Comparison of ENCODE assay signal across 8 cellular contexts in the genomic region with DNA sequence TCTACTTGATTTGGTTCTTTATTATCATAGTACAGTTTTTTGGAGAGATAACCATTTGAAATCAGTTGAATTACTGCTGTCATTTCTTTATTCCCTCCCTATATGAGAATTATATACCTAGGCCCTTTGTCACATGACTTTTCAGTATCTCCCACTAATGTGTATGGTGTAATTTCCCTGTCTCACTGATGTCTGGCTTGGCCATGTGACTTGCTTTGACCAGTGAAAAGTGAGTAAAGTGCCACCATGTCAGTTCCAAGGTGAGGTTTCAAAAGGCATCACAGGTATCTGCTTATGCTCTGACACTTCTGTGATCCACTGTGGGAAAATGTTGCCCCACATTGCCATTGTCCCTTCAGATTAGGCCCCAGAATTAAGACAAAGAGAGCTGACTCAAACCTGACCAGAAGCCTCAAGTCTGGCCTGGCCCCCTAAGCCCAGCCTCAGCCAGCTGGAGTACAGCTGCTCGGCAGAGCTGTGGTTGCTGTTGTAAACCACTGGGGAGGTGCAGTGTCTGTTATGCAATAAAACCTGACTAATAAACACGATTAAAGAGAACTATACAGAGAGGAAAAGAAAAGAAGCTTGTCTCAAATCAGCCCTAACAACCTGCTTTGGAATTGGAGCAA. TPM values are rescaled to one million over a fixed set of nuclear protein-coding genes. Genes with fewer than 3 reads are reported as not detected.
DNase-seq lines count a peak whose midpoint lies in the region; ATAC-seq and TF ChIP-seq lines count a peak whose summit lies in the region.

No MANE protein-coding gene starts in this region.

- no peaks in the 10 kb centered on the region for H3K9me3 ChIP-seq in transverse colon

- TF ChIP-seq EP300 in transverse colon (IDR thresholded peaks at IDR 0.05; ENCODE audit: low read depth): no peak

- peaks cover 2% of the 10 kb centered on the region for H3K27me3 Mint-ChIP-seq in endothelial cell (ENCODE audit: unreplicated experiment)

- peaks cover 0 to 7% (median 0%) of the 10 kb centered on the region in 4 donors for H3K36me3 ChIP-seq in transverse colon

- H3K36me3 Mint-ChIP-seq in endothelial cell (ENCODE audit: low read depth, unreplicated experiment): peaks cover 5% of the 10 kb centered on the region

- peak; percentile 60 for DNase-seq in ELR (ENCODE audit: low read depth)
- peak; percentile 23 for DNase-seq in Jurkat, Clone E6-1 (ENCODE audit: low read depth, low spot score)
- peak; percentile 97 for DNase-seq in fibroblast of villous mesenchyme (ENCODE audit: low read depth)
- peak; percentile 62 for DNase-seq in transverse colon
- DNase-seq in cerebellum (ENCODE audit: low spot score): no peak
- no peak for DNase-seq in stimulated activated CD4-positive, alpha-beta T cell treated with anti-CD3 and anti-CD28 coated beads, Interleukin-4, amount 100 ng/mL, for 1 hour
- DNase-seq in endothelial cell (ENCODE audit: low spot score): no peak

- TF ChIP-seq CTCF in fibroblast of villous mesenchyme (IDR thresholded peaks at IDR 0.05; ENCODE audit: insufficient read depth, low read depth, low read length) (peak; percentile 11), transverse colon (IDR thresholded peaks at IDR 0.05) (peak in 2 of 5 experiments; percentile 24 to 27), endothelial cell (IDR thresholded peaks at IDR 0.05; ENCODE audit: unreplicated experiment) (no peak)

- in situ Hi-C loops in transverse colon (cut with MboI; ENCODE audit: low pct_ligation_motif_present in 1 of 4, low pct_unique_long_range_greater_than_20kb in 1 of 4, low sequenced_read_pairs in 3 of 4): no loop called here

- peaks cover 0 to 13% (median 3%) of the 10 kb centered on the region in 4 donors for H3K4me1 ChIP-seq in transverse colon

- H3K4me3 ChIP-seq in Jurkat, Clone E6-1 (ENCODE audit: low read length): no peak overlapping the region
- no peak overlapping the region for H3K4me3 ChIP-seq in fibroblast of villous mesenchyme (ENCODE audit: low read depth, low read length)
- H3K4me3 ChIP-seq in transverse colon: no peak overlapping the region

- no peak for TF ChIP-seq POLR2A in transverse colon (IDR thresholded peaks at IDR 0.05)

- H3K9me3 Mint-ChIP-seq in endothelial cell (ENCODE audit: unreplicated experiment): no peaks in the 10 kb centered on the region

- intact Hi-C loops in transverse colon (cut with DNase I; ENCODE audit: low total_unique reads): no loop called here

- H3K27ac Mint-ChIP-seq in endothelial cell (ENCODE audit: unreplicated experiment): no peak overlapping the region

- ATAC-seq in GM21576 (IDR thresholded peaks at IDR 0.05; ENCODE audit: unreplicated experiment): peak; percentile 53

- peaks cover 2% of the 10 kb centered on the region for H3K4me1 Mint-ChIP-seq in endothelial cell (ENCODE audit: unreplicated experiment)

- WGBS in transverse colon (ENCODE audit: low coverage in 1 of 2), 2 donors: 20% methylated on average over 2 of the region's 2 CpGs; no CpG with 5 or more reads in 1 of the 2 donors

- H3K27ac ChIP-seq in transverse colon: peak overlapping the region in 2 of 4 donors; percentile 47 to 49

- no peaks in the 10 kb centered on the region for H3K27me3 ChIP-seq in transverse colon

- no peak overlapping the region for H3K4me3 Mint-ChIP-seq in endothelial cell (ENCODE audit: unreplicated experiment)

RNA-seq across cellular contexts. Expression of a gene that starts 27.5 kb away (rescaled TPM):
- polyA plus RNA-seq in Jurkat, Clone E6-1 (2012; ENCODE audit: insufficient read depth, insufficient read length): 14.5 TPM
- total RNA-seq in fibroblast of villous mesenchyme: 74.4 and 107 TPM in 2 replicates
- 10 to 100 TPM; 19.7 to 31.3 (median 24.8) TPM for total RNA-seq in transverse colon
- 30.7 TPM for total RNA-seq in cerebellum
- total RNA-seq in endothelial cell (ENCODE audit: unreplicated experiment): 8.4 TPM

Comparison
In these comparisons a context has a peak if more than half of its experiments do, and no peak if none do; other contexts are left out.
1. DNase-seq: peak in ELR (single experiment), Jurkat, Clone E6-1 (single experiment), fibroblast of villous mesenchyme (single experiment) and transverse colon (single experiment); none in cerebellum (single experiment), stimulated activated CD4-positive, alpha-beta T cell treated with anti-CD3 and anti-CD28 coated beads, Interleukin-4, amount 100 ng/mL, for 1 hour (single experiment) and endothelial cell (single experiment).